8 cellular contexts compared by ENCODE assay signal in the genomic region with DNA sequence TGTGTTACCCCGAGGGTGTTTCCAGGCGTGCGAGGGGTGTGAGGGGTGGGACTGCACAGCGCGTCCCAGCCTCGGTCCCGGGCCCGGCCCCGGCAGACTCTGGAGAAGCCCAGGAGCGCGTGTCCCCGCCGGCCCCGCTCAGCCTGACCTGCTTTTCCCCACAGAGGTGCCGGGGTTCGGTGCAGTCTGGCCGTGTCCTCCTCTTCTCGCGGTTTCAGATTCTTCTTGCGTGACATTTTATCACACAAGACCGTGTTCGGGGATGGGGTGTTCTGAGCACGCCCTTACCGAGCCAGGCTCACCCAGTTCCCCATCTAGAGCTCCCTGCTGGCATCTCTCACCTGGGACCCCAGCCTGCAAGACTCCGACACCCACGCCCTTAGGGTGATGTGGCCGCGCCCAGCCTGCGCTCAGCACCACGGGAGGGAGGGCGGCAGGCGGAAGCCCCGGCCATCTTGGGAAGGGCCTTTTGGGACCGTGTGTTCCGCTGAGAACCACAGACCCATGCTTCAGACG.
A peak's percentile ranks its signal among the peaks of the same experiment; 100 is the strongest.
DNase-seq lines count a peak whose midpoint lies in the region; ATAC-seq and TF ChIP-seq lines count a peak whose summit lies in the region.

No MANE protein-coding gene starts in this region.

- no peak overlapping the region for H2AK5ac ChIP-seq in IMR-90 (ENCODE audit: low read depth, low read length)

- intact Hi-C loops in IMR-90 (cut with micrococcal nuclease) (no loop called here), lower leg skin (cut with DNase I; ENCODE audit: low total_unique reads) (no loop called here)

- no peaks in the 10 kb centered on the region for H4K20me1 ChIP-seq in IMR-90 (ENCODE audit: insufficient read depth, low read length)

- CTCF ChIA-PET in IMR-90 (lab: Yijun Ruan, JAX), result no interaction called here

- no peaks in the 10 kb centered on the region for H3K27me3 ChIP-seq in IMR-90 (ENCODE audit: control insufficient read depth, insufficient read depth, low read length)

- H2BK15ac ChIP-seq in IMR-90 (ENCODE audit: low read depth, low read length), result no peak overlapping the region

- 27% methylated on average over 9 of the region's 36 CpGs; no CpG with 5 or more reads in 1 of the 2 experiments for whole genome bisulfite sequencing in IMR-90 (ENCODE audit: extremely low coverage in 2 of 2, insufficient read length in 1 of 2), 2 experiments
- WGBS in lower leg skin, 2 donors, result 64% methylated on average over 29 to 36 of the region's 36 CpGs

- in situ Hi-C loops in IMR-90 (cut with MboI; ENCODE audit: low sequenced_read_pairs), result no loop called here

- H3K79me1 ChIP-seq in IMR-90 (ENCODE audit: low read depth in 1 of 2, low read length in 2 of 2), result no peaks in the 10 kb centered on the region

- no peak overlapping the region for H3K4ac ChIP-seq in IMR-90 (ENCODE audit: low read depth, low read length)

- no peak overlapping the region for H2BK5ac ChIP-seq in IMR-90 (ENCODE audit: low read depth, low read length, poor library complexity, severe bottlenecking)

- no peak overlapping the region for H2BK20ac ChIP-seq in IMR-90 (ENCODE audit: low read depth, low read length)

- no peak overlapping the region for H3K56ac ChIP-seq in IMR-90 (ENCODE audit: extremely low read depth, insufficient read depth, low read length)

- no peak overlapping the region for H3K14ac ChIP-seq in IMR-90 (replicated peaks; ENCODE audit: low read depth, low read length)

- no peak for TF ChIP-seq RAD21 in IMR-90 (IDR thresholded peaks at IDR 0.05; ENCODE audit: low read length)

- H3K4me2 ChIP-seq in IMR-90 (ENCODE audit: low read depth, low read length), result no peak overlapping the region

- peaks cover 44% of the 10 kb centered on the region for H3K9me3 ChIP-seq in IMR-90 (ENCODE audit: control insufficient read depth, insufficient read depth, low read length)

- H3K27ac ChIP-seq in IMR-90 (ENCODE audit: insufficient read depth, low read length), result no peak overlapping the region

- peak overlapping the region; percentile 11 for H2AFZ ChIP-seq in IMR-90 (replicated peaks; ENCODE audit: low read length, poor library complexity)

- no peak overlapping the region for H4K8ac ChIP-seq in IMR-90 (ENCODE audit: low read depth in 2 of 2, low read length in 2 of 2)

- no peak overlapping the region for H4K5ac ChIP-seq in IMR-90 (ENCODE audit: low read depth, low read length)

- H3K18ac ChIP-seq in IMR-90 (ENCODE audit: low read depth, low read length), result no peak overlapping the region

- dilution Hi-C loops in IMR-90 (cut with HindIII; ENCODE audit: low sequenced_read_pairs, unreplicated experiment), result no loop called here

- H3K4me1 ChIP-seq in IMR-90 (ENCODE audit: control insufficient read depth, insufficient read depth, low read length), result no peaks in the 10 kb centered on the region

- DNase-seq in IMR-90, result no peak
- DNase-seq in activated gamma-delta T cell treated with anti-CD3 and anti-CD28 coated beads, Interleukin-2, amount 50 U/mL, for 16 hours (ENCODE audit: low read depth), result peak; percentile 44
- DNase-seq in lower leg skin (ENCODE audit: low spot score in 2 of 2), result no peak
- DNase-seq in stimulated activated CD8-positive, alpha-beta memory T cell treated with anti-CD3 and anti-CD28 coated beads, Interleukin-7, amount 100 ng/mL, for 48 hours (ENCODE audit: extremely low read depth in 1 of 2, low read depth in 1 of 2), result peak; percentile 1 to 15
- no peak for DNase-seq in NCI-H1105 (lab: John Stamatoyannopoulos, UW)
- no peak for DNase-seq in NCI-H1417 (lab: John Stamatoyannopoulos, UW)

- no peaks in the 10 kb centered on the region for H3K36me3 ChIP-seq in IMR-90 (ENCODE audit: control insufficient read depth, insufficient read depth, low read length)

- H4K91ac ChIP-seq in IMR-90 (ENCODE audit: insufficient read depth, low read depth, low read length), result no peak overlapping the region

- no peak for TF ChIP-seq CTCF in IMR-90 (conservative IDR thresholded peaks at IDR 0.05; ENCODE audit: low read depth, low read length)
- no peak for TF ChIP-seq CTCF in lower leg skin (IDR thresholded peaks at IDR 0.05)

- ATAC-seq in IMR-90 (ENCODE audit: low read depth) (peak; percentile 59), GM18867 (IDR thresholded peaks at IDR 0.05; ENCODE audit: unreplicated experiment) (no peak), HG03139 (IDR thresholded peaks at IDR 0.05; ENCODE audit: unreplicated experiment) (no peak)

- no peak overlapping the region for H2BK120ac ChIP-seq in IMR-90 (ENCODE audit: low read depth, low read length)

- POLR2A ChIA-PET in IMR-90 (lab: Charles Lee; ENCODE audit: unreplicated experiment), result no interaction called here

- H3K9me1 ChIP-seq in IMR-90 (ENCODE audit: insufficient read depth, low read length), result no peaks in the 10 kb centered on the region

- H3K23ac ChIP-seq in IMR-90 (ENCODE audit: low read depth, low read length), result no peak overlapping the region

- no peak overlapping the region for H3K9ac ChIP-seq in IMR-90 (ENCODE audit: low read depth, low read length)

- H2AK9ac ChIP-seq in IMR-90 (replicated peaks; ENCODE audit: low read depth, low read length, poor library complexity), result no peak overlapping the region

- no peak for TF ChIP-seq POLR2A in IMR-90 (IDR thresholded peaks at IDR 0.05; ENCODE audit: low read depth, low read length)
- no peak for TF ChIP-seq POLR2A in lower leg skin (IDR thresholded peaks at IDR 0.05)

- H3K4me3 ChIP-seq in IMR-90 (ENCODE audit: insufficient read depth, low read depth, low read length) (peak overlapping the region; percentile 41), lower leg skin (ENCODE audit: low read depth, poor library complexity, severe bottlenecking) (peak overlapping the region; percentile 7)

- BruUV-seq in IMR-90 (replicated peaks; lab: Mats Ljungman, UMichigan), result no TSS peak

TF ChIP-seq in IMR-90, 13 proteins besides CTCF, POLR2A, EP300 and RAD21:
- TF ChIP-seq MXI1 (IDR thresholded peaks at IDR 0.05; ENCODE audit: borderline replicate concordance, low read depth, low read length) (no peak), RFX5 (IDR thresholded peaks at IDR 0.05; ENCODE audit: low read depth, low read length) (no peak), NFE2L2 (IDR thresholded peaks at IDR 0.05; ENCODE audit: low read depth, low read length) (no peak), RCOR1 (IDR thresholded peaks at IDR 0.05; ENCODE audit: insufficient replicate concordance, low read length) (no peak), SMC3 (IDR thresholded peaks at IDR 0.05; ENCODE audit: low read depth, low read length) (no peak), FOS (IDR thresholded peaks at IDR 0.05; ENCODE audit: low read depth, low read length) (no peak), CHD1 (IDR thresholded peaks at IDR 0.05; ENCODE audit: low read depth, low read length) (no peak), MAFK (IDR thresholded peaks at IDR 0.05; ENCODE audit: low read depth, low read length) (no peak), BHLHE40 (IDR thresholded peaks at IDR 0.05; ENCODE audit: low read depth, low read length) (no peak), CEBPB (IDR thresholded peaks at IDR 0.05; ENCODE audit: low read depth, low read length) (no peak), MAZ (IDR thresholded peaks at IDR 0.05; ENCODE audit: borderline replicate concordance, low read depth, low read length) (no peak)
- TF ChIP-seq, protein P1, sequence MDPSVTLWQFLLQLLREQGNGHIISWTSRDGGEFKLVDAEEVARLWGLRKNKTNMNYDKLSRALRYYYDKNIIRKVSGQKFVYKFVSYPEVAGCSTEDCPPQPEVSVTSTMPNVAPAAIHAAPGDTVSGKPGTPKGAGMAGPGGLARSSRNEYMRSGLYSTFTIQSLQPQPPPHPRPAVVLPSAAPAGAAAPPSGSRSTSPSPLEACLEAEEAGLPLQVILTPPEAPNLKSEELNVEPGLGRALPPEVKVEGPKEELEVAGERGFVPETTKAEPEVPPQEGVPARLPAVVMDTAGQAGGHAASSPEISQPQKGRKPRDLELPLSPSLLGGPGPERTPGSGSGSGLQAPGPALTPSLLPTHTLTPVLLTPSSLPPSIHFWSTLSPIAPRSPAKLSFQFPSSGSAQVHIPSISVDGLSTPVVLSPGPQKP (IDR thresholded peaks at IDR 0.05; ENCODE audit: borderline replicate concordance, low read depth, low read length), result no peak
- TF ChIP-seq, protein P2, sequence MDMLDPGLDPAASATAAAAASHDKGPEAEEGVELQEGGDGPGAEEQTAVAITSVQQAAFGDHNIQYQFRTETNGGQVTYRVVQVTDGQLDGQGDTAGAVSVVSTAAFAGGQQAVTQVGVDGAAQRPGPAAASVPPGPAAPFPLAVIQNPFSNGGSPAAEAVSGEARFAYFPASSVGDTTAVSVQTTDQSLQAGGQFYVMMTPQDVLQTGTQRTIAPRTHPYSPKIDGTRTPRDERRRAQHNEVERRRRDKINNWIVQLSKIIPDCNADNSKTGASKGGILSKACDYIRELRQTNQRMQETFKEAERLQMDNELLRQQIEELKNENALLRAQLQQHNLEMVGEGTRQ (IDR thresholded peaks at IDR 0.05; ENCODE audit: low read depth, low read length), result no peak

Comparison
In these comparisons a context has a peak if more than half of its experiments do, and no peak if none do; other contexts are left out.
1. DNase-seq: peak in activated gamma-delta T cell treated with anti-CD3 and anti-CD28 coated beads, Interleukin-2, amount 50 U/mL, for 16 hours (single experiment) and stimulated activated CD8-positive, alpha-beta memory T cell treated with anti-CD3 and anti-CD28 coated beads, Interleukin-7, amount 100 ng/mL, for 48 hours (2 of 2); none in IMR-90 (single experiment), lower leg skin (0 of 2), NCI-H1105 (single experiment) and NCI-H1417 (0 of 3).